24 cellular contexts compared by ENCODE assay signal in genomic region chr17:65666869-65667268, GRCh38.
"Had no signal": no experiment of that assay in that cellular context is flagged by ENCODE, and none has a peak within 500 bp of the region (broad histone marks: within the 10 kb centered on the region; RNA-seq: fewer than 3 reads in every experiment).

No MANE protein-coding gene starts in this region.

- H3K36me3 ChIP-seq: heart left ventricle, right lobe of liver, tibial artery had no signal

- H3K9ac ChIP-seq: parathyroid adenoma had no signal

- H3K9me3 ChIP-seq: heart left ventricle, right lobe of liver, tibial artery had no signal

- DNase-seq: activated B cell treated with CpG ODN at 0.5 μM for 24 hours; activated CD4-positive, alpha-beta T cell treated with anti-CD3 and anti-CD28 coated beads for 4 hours; activated CD4-positive, alpha-beta T cell treated with anti-CD3 and anti-CD28 coated beads, Interleukin-2, amount 50 U/mL, for 48 hours; activated naive CD4-positive, alpha-beta T cell treated with Interleukin-2 at 50 U/mL for 16 hours; activated naive CD8-positive, alpha-beta T cell treated with anti-CD3 and anti-CD28 coated beads for 36 hours; activated T-cell treated with anti-CD3 and anti-CD28 coated beads, Interleukin-2, amount 50 U/mL, for 48 hours; amniotic stem cell; dermis blood vessel endothelial cell; effector memory CD8-positive, alpha-beta T cell; heart left ventricle; islet precursor cell; left colon; nucleus accumbens; right lobe of liver; small intestine; stimulated activated CD4-positive, alpha-beta T cell treated with anti-CD3 and anti-CD28 coated beads, Interleukin-2, amount 100 ng/mL, for 24 hours; stimulated activated naive CD8-positive, alpha-beta T cell treated with anti-CD3 and anti-CD28 coated beads, Interleukin-15, amount 100 ng/mL, for 72 hours; T-helper 17 cell; tibial artery had no signal

- H3K27ac Mint-ChIP-seq: activated B cell treated with CpG ODN at 0.5 μM for 24 hours; activated naive CD8-positive, alpha-beta T cell treated with anti-CD3 and anti-CD28 coated beads for 36 hours; effector memory CD8-positive, alpha-beta T cell; memory B cell; natural killer cell treated with Interleukin-12 subunit alpha and Interleukin-12 subunit beta and Interleukin-15 and Interleukin-18, amount 100 ng/mL, for 72 hours; stimulated activated effector memory CD8-positive, alpha-beta T cell treated with anti-CD3 and anti-CD28 coated beads, Interleukin-12 subunit alpha, Interleukin-12 subunit beta, amount 100 ng/mL, for 72 hours; stimulated activated naive CD8-positive, alpha-beta T cell treated with anti-CD3 and anti-CD28 coated beads, Interleukin-15, amount 100 ng/mL, for 72 hours; T-helper 17 cell had no signal

- H3K27me3 ChIP-seq: heart left ventricle, right lobe of liver, tibial artery had no signal

- H3K9me3 Mint-ChIP-seq: activated B cell treated with CpG ODN at 0.5 μM for 24 hours; activated naive CD8-positive, alpha-beta T cell treated with anti-CD3 and anti-CD28 coated beads for 36 hours; effector memory CD8-positive, alpha-beta T cell; memory B cell; natural killer cell treated with Interleukin-12 subunit alpha and Interleukin-12 subunit beta and Interleukin-15 and Interleukin-18, amount 100 ng/mL, for 72 hours; stimulated activated effector memory CD8-positive, alpha-beta T cell treated with anti-CD3 and anti-CD28 coated beads, Interleukin-12 subunit alpha, Interleukin-12 subunit beta, amount 100 ng/mL, for 72 hours; stimulated activated naive CD8-positive, alpha-beta T cell treated with anti-CD3 and anti-CD28 coated beads, Interleukin-15, amount 100 ng/mL, for 72 hours had no signal

- ATAC-seq: effector memory CD8-positive, alpha-beta T cell; esophagus mucosa; heart left ventricle; left colon; natural killer cell treated with Interleukin-12 subunit alpha and Interleukin-12 subunit beta and Interleukin-15 and Interleukin-18, amount 100 ng/mL, for 72 hours; right lobe of liver; stimulated activated effector memory CD8-positive, alpha-beta T cell treated with anti-CD3 and anti-CD28 coated beads, Interleukin-12 subunit alpha, Interleukin-12 subunit beta, amount 100 ng/mL, for 72 hours; stimulated activated naive CD8-positive, alpha-beta T cell treated with anti-CD3 and anti-CD28 coated beads, Interleukin-15, amount 100 ng/mL, for 72 hours; T-helper 17 cell had no signal

- H3K4me1 ChIP-seq: heart left ventricle, parathyroid adenoma, right lobe of liver had no signal

- H2AFZ ChIP-seq: parathyroid adenoma had no signal

- H3K27ac ChIP-seq: heart left ventricle, parathyroid adenoma, right lobe of liver, tibial artery had no signal

- H3K4me3 Mint-ChIP-seq: activated B cell treated with CpG ODN at 0.5 μM for 24 hours; activated naive CD8-positive, alpha-beta T cell treated with anti-CD3 and anti-CD28 coated beads for 36 hours; effector memory CD8-positive, alpha-beta T cell; memory B cell; natural killer cell treated with Interleukin-12 subunit alpha and Interleukin-12 subunit beta and Interleukin-15 and Interleukin-18, amount 100 ng/mL, for 72 hours; stimulated activated effector memory CD8-positive, alpha-beta T cell treated with anti-CD3 and anti-CD28 coated beads, Interleukin-12 subunit alpha, Interleukin-12 subunit beta, amount 100 ng/mL, for 72 hours; stimulated activated naive CD8-positive, alpha-beta T cell treated with anti-CD3 and anti-CD28 coated beads, Interleukin-15, amount 100 ng/mL, for 72 hours; T-helper 17 cell had no signal

- H3K36me3 Mint-ChIP-seq: activated naive CD8-positive, alpha-beta T cell treated with anti-CD3 and anti-CD28 coated beads for 36 hours; memory B cell; natural killer cell treated with Interleukin-12 subunit alpha and Interleukin-12 subunit beta and Interleukin-15 and Interleukin-18, amount 100 ng/mL, for 72 hours; stimulated activated effector memory CD8-positive, alpha-beta T cell treated with anti-CD3 and anti-CD28 coated beads, Interleukin-12 subunit alpha, Interleukin-12 subunit beta, amount 100 ng/mL, for 72 hours had no signal

- H3K27me3 Mint-ChIP-seq: activated naive CD8-positive, alpha-beta T cell treated with anti-CD3 and anti-CD28 coated beads for 36 hours; stimulated activated naive CD8-positive, alpha-beta T cell treated with anti-CD3 and anti-CD28 coated beads, Interleukin-15, amount 100 ng/mL, for 72 hours had no signal

- H3K79me2 ChIP-seq: parathyroid adenoma had no signal

- H3K4me1 Mint-ChIP-seq: activated B cell treated with CpG ODN at 0.5 μM for 24 hours; activated naive CD8-positive, alpha-beta T cell treated with anti-CD3 and anti-CD28 coated beads for 36 hours; memory B cell; stimulated activated effector memory CD8-positive, alpha-beta T cell treated with anti-CD3 and anti-CD28 coated beads, Interleukin-12 subunit alpha, Interleukin-12 subunit beta, amount 100 ng/mL, for 72 hours; stimulated activated naive CD8-positive, alpha-beta T cell treated with anti-CD3 and anti-CD28 coated beads, Interleukin-15, amount 100 ng/mL, for 72 hours; T-helper 17 cell had no signal

- H3K4me3 ChIP-seq: heart left ventricle, right lobe of liver, tibial artery had no signal
